ENCODE assay signal across 18 cellular contexts in genomic region chr2:189082576-189082975, GRCh38.
DNase-seq lines count a peak whose midpoint lies in the region; ATAC-seq and TF ChIP-seq lines count a peak whose summit lies in the region.
"Had no signal": no experiment of that assay in that cellular context is flagged by ENCODE, and none has a peak within 500 bp of the region (broad histone marks: within the 10 kb centered on the region; RNA-seq: fewer than 3 reads in every experiment).

No MANE protein-coding gene starts in this region.

- DNase-seq in AG08395 (ENCODE audit: low spot score) (peak; percentile 10), HFF-Myc (ENCODE audit: extremely low read depth, low read depth) (peak; percentile 70), choroid plexus epithelial cell (ENCODE audit: low read depth) (peak; percentile 89), non-pigmented ciliary epithelial cell (ENCODE audit: low read depth) (peak; percentile 30)
- no peak for DNase-seq in activated CD8-positive, alpha-beta T cell treated with anti-CD3 and anti-CD28 coated beads, Interleukin-2, amount 10 ng/mL, durations not matched to agents 7 days and 5 days
- no peak for DNase-seq in NK-92 treated with Interleukin-12 subunit alpha and Interleukin-12 subunit beta, amount 100 ng/mL, for 24 hours (lab: John Stamatoyannopoulos, UW)
- DNase-seq: BE2C, cerebellar nuclear complex, DMS79 treated with DMSO at 0.1 percent for 48 hours, hippocampal formation, NCI-H1048, testis, WERI-Rb-1 had no signal

- TF ChIP-seq CTCF in HFF-Myc (IDR thresholded peaks at IDR 0.05; ENCODE audit: low read depth, low read length, missing control alignments): no peak
- TF ChIP-seq CTCF in choroid plexus epithelial cell (conservative IDR thresholded peaks at IDR 0.05; ENCODE audit: low read depth, low read length): no peak

- POLR2A ChIA-PET in activated CD8-positive, alpha-beta T cell treated with anti-CD3 and anti-CD28 coated beads, Interleukin-2, amount 10 ng/mL, durations not matched to agents 7 days and 5 days (lab: Charles Lee): no interaction called here

- H3K27ac Mint-ChIP-seq in activated CD8-positive, alpha-beta T cell treated with anti-CD3 and anti-CD28 coated beads, Interleukin-2, amount 10 ng/mL, durations not matched to agents 7 days and 5 days: no peak overlapping the region
- H3K27ac Mint-ChIP-seq: activated naive CD4-positive, alpha-beta T cell treated with anti-CD3 and anti-CD28 coated beads, Interleukin-2, amount 50 U/mL, for 24 hours had no signal

- ATAC-seq in HG02642 (IDR thresholded peaks at IDR 0.05; ENCODE audit: poor library complexity, unreplicated experiment) (no peak), HG02970 (IDR thresholded peaks at IDR 0.05; ENCODE audit: low FRiP score, unreplicated experiment) (no peak)
- ATAC-seq in activated CD8-positive, alpha-beta T cell treated with anti-CD3 and anti-CD28 coated beads, Interleukin-2, amount 10 ng/mL, durations not matched to agents 7 days and 5 days: no peak
- ATAC-seq: left lobe of liver had no signal

- CTCF ChIA-PET in activated CD8-positive, alpha-beta T cell treated with anti-CD3 and anti-CD28 coated beads, Interleukin-2, amount 10 ng/mL, durations not matched to agents 7 days and 5 days (lab: Charles Lee): interaction anchor here (0.6 to 1.1 kb wide), 2 partner anchors 11 kb away, joined by 3 to 6 read pairs; no protein-coding TSS in a partner anchor

- no peaks in the 10 kb centered on the region for H3K9me3 Mint-ChIP-seq in activated CD8-positive, alpha-beta T cell treated with anti-CD3 and anti-CD28 coated beads, Interleukin-2, amount 10 ng/mL, durations not matched to agents 7 days and 5 days (ENCODE audit: insufficient read depth)
- H3K9me3 Mint-ChIP-seq: activated naive CD4-positive, alpha-beta T cell treated with anti-CD3 and anti-CD28 coated beads, Interleukin-2, amount 50 U/mL, for 24 hours had no signal

- H3K4me3 ChIP-seq in HFF-Myc (replicated peaks; ENCODE audit: low read depth, low read length): no peak overlapping the region
- no peak overlapping the region for H3K4me3 ChIP-seq in choroid plexus epithelial cell (ENCODE audit: low read depth, low read length)
- H3K4me3 ChIP-seq: testis had no signal

- no peak overlapping the region for H3K4me3 Mint-ChIP-seq in activated CD8-positive, alpha-beta T cell treated with anti-CD3 and anti-CD28 coated beads, Interleukin-2, amount 10 ng/mL, durations not matched to agents 7 days and 5 days
- H3K4me3 Mint-ChIP-seq: activated naive CD4-positive, alpha-beta T cell treated with anti-CD3 and anti-CD28 coated beads, Interleukin-2, amount 50 U/mL, for 24 hours; neural crest cell had no signal

- no peaks in the 10 kb centered on the region for H3K4me1 Mint-ChIP-seq in activated CD8-positive, alpha-beta T cell treated with anti-CD3 and anti-CD28 coated beads, Interleukin-2, amount 10 ng/mL, durations not matched to agents 7 days and 5 days (ENCODE audit: low read depth)
- H3K4me1 Mint-ChIP-seq: activated naive CD4-positive, alpha-beta T cell treated with anti-CD3 and anti-CD28 coated beads, Interleukin-2, amount 50 U/mL, for 24 hours; neural crest cell had no signal

- H3K27me3 Mint-ChIP-seq in activated CD8-positive, alpha-beta T cell treated with anti-CD3 and anti-CD28 coated beads, Interleukin-2, amount 10 ng/mL, durations not matched to agents 7 days and 5 days (ENCODE audit: low read depth): no peaks in the 10 kb centered on the region
- H3K27me3 Mint-ChIP-seq: activated naive CD4-positive, alpha-beta T cell treated with anti-CD3 and anti-CD28 coated beads, Interleukin-2, amount 50 U/mL, for 24 hours had no signal

- no peaks in the 10 kb centered on the region for H3K36me3 Mint-ChIP-seq in activated CD8-positive, alpha-beta T cell treated with anti-CD3 and anti-CD28 coated beads, Interleukin-2, amount 10 ng/mL, durations not matched to agents 7 days and 5 days (ENCODE audit: low read depth)

Comparison
In these comparisons a context has a peak if more than half of its experiments do, and no peak if none do; other contexts are left out.
1. DNase-seq: peak in AG08395 (single experiment), HFF-Myc (single experiment), choroid plexus epithelial cell (single experiment) and non-pigmented ciliary epithelial cell (single experiment); none in activated CD8-positive, alpha-beta T cell treated with anti-CD3 and anti-CD28 coated beads, Interleukin-2, amount 10 ng/mL, durations not matched to agents 7 days and 5 days (single experiment) and NK-92 treated with Interleukin-12 subunit alpha and Interleukin-12 subunit beta, amount 100 ng/mL, for 24 hours (single experiment).